ENCODE assay signal across 8 cellular contexts in the genomic region with DNA sequence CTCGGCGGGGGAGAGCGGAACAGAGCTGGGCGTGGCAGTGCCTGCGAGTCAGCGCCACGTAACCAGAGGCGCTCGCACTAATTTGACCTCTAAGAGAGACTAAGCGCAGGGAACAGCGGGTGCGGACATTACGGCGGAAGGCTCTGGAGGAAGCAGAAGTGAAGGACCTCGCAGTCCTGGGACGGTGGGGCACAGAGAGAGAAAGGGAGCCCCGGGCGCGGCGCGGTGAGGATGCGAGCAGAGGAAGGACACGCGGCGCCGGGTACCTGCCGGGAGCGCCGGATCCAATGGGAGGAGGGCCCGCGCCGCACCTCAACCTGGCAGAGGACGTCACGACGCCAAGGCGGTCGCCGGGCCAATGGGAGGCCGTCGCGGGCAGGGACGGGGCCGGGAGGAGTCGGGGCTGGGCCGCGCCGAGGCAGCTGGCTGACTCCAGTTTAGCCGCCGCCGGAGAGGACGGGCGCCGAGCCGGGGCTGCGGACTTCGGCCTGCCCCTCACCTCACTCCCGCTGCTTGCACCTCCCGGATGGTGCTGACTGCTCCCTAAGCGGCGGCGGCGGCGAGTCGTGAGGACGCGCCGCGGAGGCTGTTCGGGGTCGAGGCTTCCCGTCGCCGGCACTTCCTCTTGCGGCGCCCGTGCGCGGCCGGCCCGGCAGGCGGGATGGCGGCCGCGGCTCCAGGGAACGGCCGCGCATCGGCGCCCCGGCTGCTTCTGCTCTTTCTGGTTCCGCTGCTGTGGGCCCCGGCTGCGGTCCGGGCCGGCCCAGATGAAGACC. TPM values are rescaled to one million over a fixed set of nuclear protein-coding genes. Genes with fewer than 3 reads are reported as not detected.
DNase-seq lines count a peak whose midpoint lies in the region; TF ChIP-seq lines count a peak whose summit lies in the region.

A gene with protein sequence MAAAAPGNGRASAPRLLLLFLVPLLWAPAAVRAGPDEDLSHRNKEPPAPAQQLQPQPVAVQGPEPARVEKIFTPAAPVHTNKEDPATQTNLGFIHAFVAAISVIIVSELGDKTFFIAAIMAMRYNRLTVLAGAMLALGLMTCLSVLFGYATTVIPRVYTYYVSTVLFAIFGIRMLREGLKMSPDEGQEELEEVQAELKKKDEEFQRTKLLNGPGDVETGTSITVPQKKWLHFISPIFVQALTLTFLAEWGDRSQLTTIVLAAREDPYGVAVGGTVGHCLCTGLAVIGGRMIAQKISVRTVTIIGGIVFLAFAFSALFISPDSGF (plus strand): TSS at position 429 of the 776 bp plus-strand sequence. CDS start 233 bp downstream, at position 662.

- no peaks in the 10 kb centered on the region for H3K27me3 ChIP-seq in MM.1S (replicated peaks; ENCODE audit: insufficient read depth, low read length)
- H3K27me3 ChIP-seq in neural cell (ENCODE audit: insufficient read depth, low read depth, low read length), result peaks cover 3% of the 10 kb centered on the region
- no peaks in the 10 kb centered on the region for H3K27me3 ChIP-seq in stomach

- H2AFZ ChIP-seq in MM.1S (ENCODE audit: low read length) (peak within 1 kb of the TSS; percentile 85), neural cell (ENCODE audit: low read depth, low read length) (peak within 1 kb of the TSS; percentile 75)

- H3K9me2 ChIP-seq in MM.1S (replicated peaks; ENCODE audit: insufficient read depth, low read length) (no peaks in the 10 kb centered on the region), neural cell (ENCODE audit: insufficient read depth, low read length) (no peaks in the 10 kb centered on the region)

- in situ Hi-C loops in G401 (cut with HindIII; ENCODE audit: low sequenced_read_pairs), result no loop called here

- H3K36me3 ChIP-seq in MM.1S (replicated peaks; ENCODE audit: insufficient read depth, low read length), result no peaks in the 10 kb centered on the region; the same call in 1 of the 2 replicates
- H3K36me3 ChIP-seq in neural cell (ENCODE audit: insufficient read depth, low read length), result no peaks in the 10 kb centered on the region
- peaks cover 0 to 3% (median under 1%) of the 10 kb centered on the region in 4 donors for H3K36me3 ChIP-seq in stomach

- intact Hi-C loops in stomach (cut with DNase I; ENCODE audit: low total_unique reads), result loop anchor here (5.0 kb wide), 1 partner anchor 48 kb away; the partner anchor contains the start of gene SRD5A3

- H3K4me3 ChIP-seq in MM.1S (ENCODE audit: low read length), result peak within 1 kb of the TSS; percentile 76
- peak within 1 kb of the TSS; percentile 73 for H3K4me3 ChIP-seq in neural cell (ENCODE audit: low read length)
- peak within 1 kb of the TSS; percentile 68 to 76 (median 76) for H3K4me3 ChIP-seq in stomach

- H3K27ac ChIP-seq in MM.1S (ENCODE audit: low read length) (peak within 1 kb of the TSS; percentile 67; the same call in 1 of the 2 replicates), neural cell (ENCODE audit: low read length) (peak within 1 kb of the TSS; percentile 73), stomach (peak within 1 kb of the TSS; percentile 95 to 99 (median 97))

- peak within 1 kb of the TSS; percentile 87 for H3K4me2 ChIP-seq in MM.1S (ENCODE audit: low read depth, low read length)
- peak within 1 kb of the TSS; percentile 81 for H3K4me2 ChIP-seq in neural cell (ENCODE audit: low read length)

- H3K79me2 ChIP-seq in MM.1S (ENCODE audit: low read length) (peaks cover 41% of the 10 kb centered on the region), neural cell (replicated peaks; ENCODE audit: insufficient read depth, low read length) (peaks cover 38% of the 10 kb centered on the region)

- TF ChIP-seq POLR2A in stomach (IDR thresholded peaks at IDR 0.05), result peak in 3 of 4 donors; percentile 61 to 95 (median 82)

- no peak for TF ChIP-seq RAD21 in neural cell (conservative IDR thresholded peaks at IDR 0.05)

- peaks cover 3% of the 10 kb centered on the region; the same call in 1 of the 2 replicates for H3F3A ChIP-seq in MM.1S (ENCODE audit: insufficient read depth, low read length)
- no peaks in the 10 kb centered on the region for H3F3A ChIP-seq in neural cell (ENCODE audit: insufficient read depth, low read length, poor library complexity, severe bottlenecking)

- no peak for TF ChIP-seq CTCF in MM.1S (IDR thresholded peaks at IDR 0.05; ENCODE audit: low read length)
- TF ChIP-seq CTCF in neural cell (IDR thresholded peaks at IDR 0.05; ENCODE audit: poor library complexity, severe bottlenecking), result no peak
- peak in 1 of 7 experiments; percentile 14 for TF ChIP-seq CTCF in stomach (IDR thresholded peaks at IDR 0.05)

- peaks cover 26% of the 10 kb centered on the region for H4K20me1 ChIP-seq in MM.1S (ENCODE audit: insufficient read depth, low read length)
- no peaks in the 10 kb centered on the region for H4K20me1 ChIP-seq in neural cell (ENCODE audit: insufficient read depth)

- H3K4me1 ChIP-seq in MM.1S (ENCODE audit: low read length), result peaks cover 16% of the 10 kb centered on the region
- peaks cover 28 to 42% (median 37%) of the 10 kb centered on the region in 4 donors for H3K4me1 ChIP-seq in stomach

- TF ChIP-seq EP300 in neural cell (conservative IDR thresholded peaks at IDR 0.05; ENCODE audit: poor library complexity, severe bottlenecking) (no peak), stomach (IDR thresholded peaks at IDR 0.05) (no peak)

- H3K9ac ChIP-seq in MM.1S (ENCODE audit: low read length) (peak within 1 kb of the TSS; percentile 79), neural cell (ENCODE audit: low read length) (peak within 1 kb of the TSS; percentile 85)

- 0 to 1% (median 0%) methylated on average over 57 to 95 of the region's 95 CpGs for WGBS in stomach, 5 donors

- DNase-seq in G401 (ENCODE audit: low spot score), result peak; percentile 90
- peak; percentile 83 for DNase-seq in HCEC 1CT
- DNase-seq in MM.1S, result peak; percentile 90
- DNase-seq in SIG-M5 (lab: John Stamatoyannopoulos, UW), result peak; percentile 52
- DNase-seq in activated gamma-delta T cell (lab: John Stamatoyannopoulos, UW), result peak; percentile 88
- peak; percentile 73 for DNase-seq in fibroblast of the conjunctiva (ENCODE audit: low read depth)
- DNase-seq in stomach, result peak; percentile 96

- H3K9me3 ChIP-seq in MM.1S (replicated peaks; ENCODE audit: insufficient read depth, low read length), result no peaks in the 10 kb centered on the region
- H3K9me3 ChIP-seq in neural cell (ENCODE audit: low read length), result no peaks in the 10 kb centered on the region
- no peaks in the 10 kb centered on the region for H3K9me3 ChIP-seq in stomach

TF ChIP-seq in neural cell, 6 proteins besides CTCF, POLR2A, EP300 and RAD21:
- TF ChIP-seq MXI1 (conservative IDR thresholded peaks at IDR 0.05; ENCODE audit: poor library complexity, severe bottlenecking) (peak; percentile 92), TAF1 (IDR thresholded peaks at IDR 0.05; ENCODE audit: low read depth) (peak; percentile 88), EZH2 (IDR thresholded peaks at IDR 0.05; ENCODE audit: borderline replicate concordance, insufficient read depth, low read length, poor library complexity, severe bottlenecking) (no peak), POLR2AphosphoS5 (IDR thresholded peaks at IDR 0.05) (peak; percentile 96), SMC3 (conservative IDR thresholded peaks at IDR 0.05; ENCODE audit: poor library complexity) (peak; percentile 31)
- TF ChIP-seq, protein P1, sequence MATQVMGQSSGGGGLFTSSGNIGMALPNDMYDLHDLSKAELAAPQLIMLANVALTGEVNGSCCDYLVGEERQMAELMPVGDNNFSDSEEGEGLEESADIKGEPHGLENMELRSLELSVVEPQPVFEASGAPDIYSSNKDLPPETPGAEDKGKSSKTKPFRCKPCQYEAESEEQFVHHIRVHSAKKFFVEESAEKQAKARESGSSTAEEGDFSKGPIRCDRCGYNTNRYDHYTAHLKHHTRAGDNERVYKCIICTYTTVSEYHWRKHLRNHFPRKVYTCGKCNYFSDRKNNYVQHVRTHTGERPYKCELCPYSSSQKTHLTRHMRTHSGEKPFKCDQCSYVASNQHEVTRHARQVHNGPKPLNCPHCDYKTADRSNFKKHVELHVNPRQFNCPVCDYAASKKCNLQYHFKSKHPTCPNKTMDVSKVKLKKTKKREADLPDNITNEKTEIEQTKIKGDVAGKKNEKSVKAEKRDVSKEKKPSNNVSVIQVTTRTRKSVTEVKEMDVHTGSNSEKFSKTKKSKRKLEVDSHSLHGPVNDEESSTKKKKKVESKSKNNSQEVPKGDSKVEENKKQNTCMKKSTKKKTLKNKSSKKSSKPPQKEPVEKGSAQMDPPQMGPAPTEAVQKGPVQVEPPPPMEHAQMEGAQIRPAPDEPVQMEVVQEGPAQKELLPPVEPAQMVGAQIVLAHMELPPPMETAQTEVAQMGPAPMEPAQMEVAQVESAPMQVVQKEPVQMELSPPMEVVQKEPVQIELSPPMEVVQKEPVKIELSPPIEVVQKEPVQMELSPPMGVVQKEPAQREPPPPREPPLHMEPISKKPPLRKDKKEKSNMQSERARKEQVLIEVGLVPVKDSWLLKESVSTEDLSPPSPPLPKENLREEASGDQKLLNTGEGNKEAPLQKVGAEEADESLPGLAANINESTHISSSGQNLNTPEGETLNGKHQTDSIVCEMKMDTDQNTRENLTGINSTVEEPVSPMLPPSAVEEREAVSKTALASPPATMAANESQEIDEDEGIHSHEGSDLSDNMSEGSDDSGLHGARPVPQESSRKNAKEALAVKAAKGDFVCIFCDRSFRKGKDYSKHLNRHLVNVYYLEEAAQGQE (IDR thresholded peaks at IDR 0.05; ENCODE audit: borderline replicate concordance), result peak; percentile 80
TF ChIP-seq in neural cell: peak in this region for 5.

RNA-seq across cellular contexts. Expression of the gene that starts here (rescaled TPM):
- total RNA-seq in G401 (2014; rRNA removed; shearing (Covaris generic)), result 87.8 and 127 TPM in 2 replicates
- polyA plus RNA-seq in neural cell (99.0 and 102 TPM in 2 replicates), stomach (10 to 100 TPM; 23.2 to 48.0 (median 27.8) TPM)
- polyA minus RNA-seq in neural cell, result 84.0 and 84.3 TPM in 2 replicates
- total RNA-seq in stomach, result 100 to 1,000 TPM in 4 of 5 donors, 10 to 100 TPM in 1; 21.6 to 365 (median 206) TPM

Comparison
In these comparisons a context has a peak if more than half of its experiments do, and no peak if none do; other contexts are left out.
1. Peak in every context shown above with its lines: DNase-seq, H3K4me3 ChIP-seq and H3K27ac ChIP-seq.